Comparison of ENCODE assay signal across 1 cellular context in genomic region chr14:76956253-76957090, GRCh38.
TF ChIP-seq lines count a peak whose summit lies in the region.

No MANE protein-coding gene starts in this region.

TF ChIP-seq in HepG2, 621 proteins besides CTCF, POLR2A, EP300 and RAD21 (continued from another document and continues in another):
- TF ChIP-seq THRA (CRISPR knock-in tag; IDR thresholded peaks at IDR 0.05; ENCODE audit: borderline replicate concordance) (no peak), CEBPZ (IDR thresholded peaks at IDR 0.05; ENCODE audit: low read length) (no peak), SIX1 (CRISPR knock-in tag; IDR thresholded peaks at IDR 0.05; ENCODE audit: borderline replicate concordance) (no peak), FOXA3 (CRISPR knock-in tag; IDR thresholded peaks at IDR 0.05) (peak; percentile 46), ZNF333 (CRISPR knock-in tag; IDR thresholded peaks at IDR 0.05; ENCODE audit: borderline replicate concordance) (no peak), ZKSCAN5 (CRISPR knock-in tag; IDR thresholded peaks at IDR 0.05) (no peak), ZNF619 (CRISPR knock-in tag; IDR thresholded peaks at IDR 0.05) (no peak), SRSF4 (IDR thresholded peaks at IDR 0.05; ENCODE audit: low read depth, low read length, poor library complexity, severe bottlenecking) (no peak), ZBTB1 (CRISPR knock-in tag; IDR thresholded peaks at IDR 0.05; ENCODE audit: borderline replicate concordance) (no peak), POLR2AphosphoS5 (IDR thresholded peaks at IDR 0.05; ENCODE audit: low read depth, low read length) (peak; percentile 32), SRSF1 (optimal IDR thresholded peaks at IDR 0.05; ENCODE audit: low read depth, low read length) (no peak), ZNF446 (CRISPR knock-in tag; IDR thresholded peaks at IDR 0.05) (no peak), REPIN1 (CRISPR knock-in tag; IDR thresholded peaks at IDR 0.05; ENCODE audit: borderline replicate concordance, low read depth) (no peak), ZBED4 (CRISPR knock-in tag; IDR thresholded peaks at IDR 0.05; ENCODE audit: borderline replicate concordance) (peak; percentile 86; the same call in 1 of the 2 replicates), ZNF788 (CRISPR knock-in tag; IDR thresholded peaks at IDR 0.05; ENCODE audit: borderline replicate concordance) (peak; percentile 78; the same call in 1 of the 2 replicates), JDP2 (CRISPR knock-in tag; IDR thresholded peaks at IDR 0.05; ENCODE audit: borderline replicate concordance) (no peak), HBP1 (CRISPR knock-in tag; IDR thresholded peaks at IDR 0.05; ENCODE audit: low read depth) (no peak), HMGXB3 (CRISPR knock-in tag; IDR thresholded peaks at IDR 0.05; ENCODE audit: borderline replicate concordance) (no peak; the same call in 1 of the 2 replicates), ZBTB2 (CRISPR knock-in tag; IDR thresholded peaks at IDR 0.05; ENCODE audit: low read depth) (peak; percentile 88), ZBTB26 (CRISPR knock-in tag; IDR thresholded peaks at IDR 0.05; ENCODE audit: borderline replicate concordance) (no peak), SP1 (IDR thresholded peaks at IDR 0.05) (no peak), SP1 (CRISPR knock-in tag; IDR thresholded peaks at IDR 0.05) (no peak; the same call in 1 of the 2 replicates), SALL1 (CRISPR knock-in tag; IDR thresholded peaks at IDR 0.05) (peak; percentile 82), TOE1 (CRISPR knock-in tag; IDR thresholded peaks at IDR 0.05) (0 out of 2 replicates have a peak, but pooled peaks have one; percentile 9), ATF4 (CRISPR knock-in tag; IDR thresholded peaks at IDR 0.05) (no peak), SP2 (CRISPR knock-in tag; IDR thresholded peaks at IDR 0.05) (no peak), EHMT2 (IDR thresholded peaks at IDR 0.05; ENCODE audit: borderline replicate concordance, low read depth, low read length) (no peak), NR2F1 (CRISPR knock-in tag; IDR thresholded peaks at IDR 0.05) (no peak), ZNF589 (CRISPR knock-in tag; conservative IDR thresholded peaks at IDR 0.05) (no peak), ZNF761 (CRISPR knock-in tag; conservative IDR thresholded peaks at IDR 0.05) (no peak), ZNF33B (CRISPR knock-in tag; IDR thresholded peaks at IDR 0.05) (no peak; the same call in 1 of the 2 replicates), XBP1 (CRISPR knock-in tag; IDR thresholded peaks at IDR 0.05) (no peak), ZNF546 (CRISPR knock-in tag; conservative IDR thresholded peaks at IDR 0.05) (0 out of 2 replicates have a peak, but pooled peaks have one; percentile 46), ZFP36L1 (CRISPR knock-in tag; IDR thresholded peaks at IDR 0.05) (no peak), AKAP8 (CRISPR knock-in tag; IDR thresholded peaks at IDR 0.05) (0 out of 2 replicates have a peak, but pooled peaks have one; percentile 35), SP5 (CRISPR knock-in tag; IDR thresholded peaks at IDR 0.05; ENCODE audit: borderline replicate concordance, low read depth) (peak; percentile 32; the same call in 1 of the 2 replicates), U2AF2 (IDR thresholded peaks at IDR 0.05; ENCODE audit: low read depth, low read length) (no peak), ZNF468 (CRISPR knock-in tag; IDR thresholded peaks at IDR 0.05) (no peak), NKX3-1 (CRISPR knock-in tag; IDR thresholded peaks at IDR 0.05) (no peak), ZSCAN9 (CRISPR knock-in tag; IDR thresholded peaks at IDR 0.05; ENCODE audit: borderline replicate concordance) (no peak), ZUFSP (CRISPR knock-in tag; IDR thresholded peaks at IDR 0.05; ENCODE audit: borderline replicate concordance) (no peak), SMAD9 (CRISPR knock-in tag; IDR thresholded peaks at IDR 0.05) (no peak), FOXK2 (IDR thresholded peaks at IDR 0.05) (no peak), ZNF431 (CRISPR knock-in tag; IDR thresholded peaks at IDR 0.05; ENCODE audit: borderline replicate concordance, low read depth) (no peak), TBL1XR1 (IDR thresholded peaks at IDR 0.05; ENCODE audit: borderline replicate concordance, low read length, partially characterized antibody) (no peak)
